In genomic region chr12:96093543-96094196, GRCh38 we compare ENCODE assay signal across 15 cellular contexts. TPM values are rescaled to one million over a fixed set of nuclear protein-coding genes. Genes with fewer than 3 reads are reported as not detected.
DNase-seq lines count a peak whose midpoint lies in the region; ATAC-seq and TF ChIP-seq lines count a peak whose summit lies in the region.
"Had no signal": no experiment of that assay in that cellular context is flagged by ENCODE, and none has a peak within 500 bp of the region (broad histone marks: within the 10 kb centered on the region; RNA-seq: fewer than 3 reads in every experiment).

No MANE protein-coding gene starts in this region.

- ATAC-seq in GM23338 (no peak), right cardiac atrium (no peak)
- ATAC-seq: activated CD4-positive, CD25-positive, alpha-beta regulatory T cell treated with anti-CD3 and anti-CD28 coated beads, Interleukin-2, amount 50 U/mL, for 24 hours had no signal

- H3K9me3 ChIP-seq in neutrophil (no peaks in the 10 kb centered on the region), right cardiac atrium (ENCODE audit: control insufficient read depth, low read length) (no peaks in the 10 kb centered on the region)
- H3K9me3 ChIP-seq: tibial artery had no signal

- peak overlapping the region; percentile 49; the same call in 1 of the 2 replicates for H3K4me2 ChIP-seq in GM23338

- 0 out of 2 replicates have a peak, but pooled peaks cover 2% of the 10 kb centered on the region for H3K9me2 ChIP-seq in GM23338 (ENCODE audit: insufficient read depth)

- H3K27me3 Mint-ChIP-seq in T-helper 2 cell treated with Interferon-gamma antibody and Interleukin-4, amounts not matched to agents 5 μg/mL and 100 μg/mL, for 36 hours (ENCODE audit: low read depth): no peaks in the 10 kb centered on the region
- peaks cover 2% of the 10 kb centered on the region for H3K27me3 Mint-ChIP-seq in GM23338 (ENCODE audit: insufficient read depth, low read depth, poor library complexity)
- H3K27me3 Mint-ChIP-seq in activated T-helper 1 cell treated with anti-CD3 and anti-CD28 coated beads, Interleukin-12 subunit alpha, Interleukin-12 subunit beta, Interleukin-2, Interleukin-4 antibody, amounts not matched to agents 30 ng/mL and 10 ng/mL and 1 ng/mL, durations not matched to agents 14 hours and 24 hours and 36 hours (ENCODE audit: insufficient read depth): no peaks in the 10 kb centered on the region
- H3K27me3 Mint-ChIP-seq: central memory CD8-positive, alpha-beta T cell had no signal

- peaks cover 23% of the 10 kb centered on the region for H3K4me1 Mint-ChIP-seq in T-helper 2 cell treated with Interferon-gamma antibody and Interleukin-4, amounts not matched to agents 5 μg/mL and 100 μg/mL, for 36 hours (ENCODE audit: low read depth)
- peaks cover 16% of the 10 kb centered on the region for H3K4me1 Mint-ChIP-seq in GM23338
- peaks cover 23% of the 10 kb centered on the region for H3K4me1 Mint-ChIP-seq in activated T-helper 1 cell treated with anti-CD3 and anti-CD28 coated beads, Interleukin-12 subunit alpha, Interleukin-12 subunit beta, Interleukin-2, Interleukin-4 antibody, amounts not matched to agents 30 ng/mL and 10 ng/mL and 1 ng/mL, durations not matched to agents 14 hours and 24 hours and 36 hours (ENCODE audit: low read depth)

- no peak for DNase-seq in T-helper 2 cell treated with Interferon-gamma antibody and Interleukin-4, amounts not matched to agents 5 μg/mL and 100 μg/mL, for 36 hours (ENCODE audit: low spot score)
- DNase-seq in T-helper 2 cell (no peak), GM23338 (ENCODE audit: low spot score) (no peak), substantia nigra (lab: John Stamatoyannopoulos, UW) (no peak), right cardiac atrium (no peak)
- DNase-seq in activated T-helper 1 cell treated with anti-CD3 and anti-CD28 coated beads, Interleukin-12 subunit alpha, Interleukin-12 subunit beta, Interleukin-2, Interleukin-4 antibody, amounts not matched to agents 30 ng/mL and 10 ng/mL and 1 ng/mL, durations not matched to agents 14 hours and 24 hours and 36 hours (ENCODE audit: low spot score): no peak
- no peak for DNase-seq in activated CD4-positive, CD25-positive, alpha-beta regulatory T cell (lab: John Stamatoyannopoulos, UW)
- DNase-seq: activated T-cell treated with anti-CD3 and anti-CD28 coated beads, Interleukin-2, amount 50 U/mL, for 1 hour; head of caudate nucleus; NCI-H1048; retina; tibial artery had no signal

- H3K4me3 ChIP-seq in GM23338 (no peak overlapping the region), neutrophil (ENCODE audit: low read depth in 1 of 2, low read length in 1 of 2) (no peak overlapping the region), right cardiac atrium (ENCODE audit: low read length) (no peak overlapping the region)
- H3K4me3 ChIP-seq: tibial artery had no signal

- H3K36me3 ChIP-seq in GM23338 (ENCODE audit: insufficient read depth) (peaks cover 3% of the 10 kb centered on the region; the same call in 1 of the 2 replicates), neutrophil (no peaks in the 10 kb centered on the region)
- H3K36me3 ChIP-seq: tibial artery had no signal

- no peaks in the 10 kb centered on the region for H3K36me3 Mint-ChIP-seq in T-helper 2 cell treated with Interferon-gamma antibody and Interleukin-4, amounts not matched to agents 5 μg/mL and 100 μg/mL, for 36 hours (ENCODE audit: low read depth)
- peaks cover 7% of the 10 kb centered on the region; the same call in 2 of the 3 replicates for H3K36me3 Mint-ChIP-seq in GM23338 (ENCODE audit: low read depth)
- H3K36me3 Mint-ChIP-seq in activated T-helper 1 cell treated with anti-CD3 and anti-CD28 coated beads, Interleukin-12 subunit alpha, Interleukin-12 subunit beta, Interleukin-2, Interleukin-4 antibody, amounts not matched to agents 30 ng/mL and 10 ng/mL and 1 ng/mL, durations not matched to agents 14 hours and 24 hours and 36 hours (ENCODE audit: low read depth): no peaks in the 10 kb centered on the region

- peak overlapping the region; percentile 3 for H3K27ac Mint-ChIP-seq in T-helper 2 cell treated with Interferon-gamma antibody and Interleukin-4, amounts not matched to agents 5 μg/mL and 100 μg/mL, for 36 hours
- no peak overlapping the region for H3K27ac Mint-ChIP-seq in GM23338
- H3K27ac Mint-ChIP-seq in activated T-helper 1 cell treated with anti-CD3 and anti-CD28 coated beads, Interleukin-12 subunit alpha, Interleukin-12 subunit beta, Interleukin-2, Interleukin-4 antibody, amounts not matched to agents 30 ng/mL and 10 ng/mL and 1 ng/mL, durations not matched to agents 14 hours and 24 hours and 36 hours: peak overlapping the region; percentile 53

- peak overlapping the region; percentile 35 for H3K4me3 Mint-ChIP-seq in T-helper 2 cell treated with Interferon-gamma antibody and Interleukin-4, amounts not matched to agents 5 μg/mL and 100 μg/mL, for 36 hours
- H3K4me3 Mint-ChIP-seq in GM23338: no peak overlapping the region
- H3K4me3 Mint-ChIP-seq in activated T-helper 1 cell treated with anti-CD3 and anti-CD28 coated beads, Interleukin-12 subunit alpha, Interleukin-12 subunit beta, Interleukin-2, Interleukin-4 antibody, amounts not matched to agents 30 ng/mL and 10 ng/mL and 1 ng/mL, durations not matched to agents 14 hours and 24 hours and 36 hours: no peak overlapping the region
- H3K4me3 Mint-ChIP-seq: central memory CD8-positive, alpha-beta T cell had no signal

- no peaks in the 10 kb centered on the region for H3F3A ChIP-seq in GM23338 (replicated peaks; ENCODE audit: low read depth)

- H3K4me1 ChIP-seq in GM23338 (ENCODE audit: insufficient read depth) (peaks cover 7% of the 10 kb centered on the region), neutrophil (ENCODE audit: control insufficient read depth in 1 of 2, insufficient read depth in 1 of 2, low read depth in 1 of 2, low read length in 1 of 2) (peaks cover 9 to 14% of the 10 kb centered on the region in 2 experiments), right cardiac atrium (ENCODE audit: control insufficient read depth, insufficient read depth, low read length) (no peaks in the 10 kb centered on the region)
- H3K4me1 ChIP-seq: tibial artery had no signal

- intact Hi-C loops in activated T-helper 1 cell treated with anti-CD3 and anti-CD28 coated beads, Interleukin-12 subunit alpha, Interleukin-12 subunit beta, Interleukin-2, Interleukin-4 antibody, amounts not matched to agents 30 ng/mL and 10 ng/mL and 1 ng/mL, durations not matched to agents 14 hours and 24 hours and 36 hours (cut with micrococcal nuclease): no loop called here
- intact Hi-C loops in right cardiac atrium (cut with DNase I): no loop called here

- no peaks in the 10 kb centered on the region for H4K20me1 ChIP-seq in GM23338 (replicated peaks; ENCODE audit: insufficient read depth)

- 72% methylated on average over 6 of the region's 6 CpGs for WGBS in right cardiac atrium

- H3K79me2 ChIP-seq in GM23338 (replicated peaks; ENCODE audit: insufficient read depth): no peaks in the 10 kb centered on the region

- H2AFZ ChIP-seq in GM23338: peak overlapping the region; percentile 16; the same call in 1 of the 2 replicates

- TF ChIP-seq CTCF in GM23338 (conservative IDR thresholded peaks at IDR 0.05; ENCODE audit: low read depth in 2 of 2) (no peak), neutrophil (IDR thresholded peaks at IDR 0.05) (no peak)

- peaks cover 22% of the 10 kb centered on the region for H3K9me3 Mint-ChIP-seq in T-helper 2 cell treated with Interferon-gamma antibody and Interleukin-4, amounts not matched to agents 5 μg/mL and 100 μg/mL, for 36 hours
- peaks cover 21% of the 10 kb centered on the region for H3K9me3 Mint-ChIP-seq in GM23338
- H3K9me3 Mint-ChIP-seq in activated T-helper 1 cell treated with anti-CD3 and anti-CD28 coated beads, Interleukin-12 subunit alpha, Interleukin-12 subunit beta, Interleukin-2, Interleukin-4 antibody, amounts not matched to agents 30 ng/mL and 10 ng/mL and 1 ng/mL, durations not matched to agents 14 hours and 24 hours and 36 hours: peaks cover 16% of the 10 kb centered on the region

- H3K27ac ChIP-seq in GM23338 (ENCODE audit: low read depth) (no peak overlapping the region), neutrophil (peak overlapping the region; percentile 7), substantia nigra (ENCODE audit: low read depth, low read length, poor library complexity, severe bottlenecking) (no peak overlapping the region), right cardiac atrium (ENCODE audit: low read length) (no peak overlapping the region)
- H3K27ac ChIP-seq: tibial artery had no signal

- no peaks in the 10 kb centered on the region for H3K27me3 ChIP-seq in GM23338 (ENCODE audit: insufficient read depth)
- no peaks in the 10 kb centered on the region for H3K27me3 ChIP-seq in neutrophil
- H3K27me3 ChIP-seq in right cardiac atrium (ENCODE audit: control insufficient read depth, insufficient read depth): no peaks in the 10 kb centered on the region
- H3K27me3 ChIP-seq: tibial artery had no signal

TF ChIP-seq in GM23338, 12 proteins besides CTCF, POLR2A, EP300 and RAD21 (continues in another document):
- TF ChIP-seq NANOG (IDR thresholded peaks at IDR 0.05; ENCODE audit: borderline replicate concordance): no peak

RNA-seq across cellular contexts. Expression of gene LTA4H, which starts 58.3 kb away (rescaled TPM):
- 173 and 189 TPM in 2 replicates for total RNA-seq in GM23338 (2014; rRNA removed; shearing (Covaris generic))
- 74.1 and 84.4 TPM in 2 replicates for polyA plus RNA-seq in GM23338 (2016; fragmentation: Nextera tagmentation; extraction: Ambion mirVana)
- 57.3 and 59.6 TPM in 2 replicates for total RNA-seq in activated T-helper 1 cell treated with anti-CD3 and anti-CD28 coated beads, Interleukin-12 subunit alpha, Interleukin-12 subunit beta, Interleukin-2, Interleukin-4 antibody, amounts not matched to agents 30 ng/mL and 10 ng/mL and 1 ng/mL, durations not matched to agents 14 hours and 24 hours and 36 hours
- 10 to 100 TPM; 38.1 to 57.0 (median 48.4) TPM for total RNA-seq in right cardiac atrium
- polyA plus RNA-seq in right cardiac atrium: 36.8 TPM
